12 cellular contexts compared by ENCODE assay signal in the genomic region with DNA sequence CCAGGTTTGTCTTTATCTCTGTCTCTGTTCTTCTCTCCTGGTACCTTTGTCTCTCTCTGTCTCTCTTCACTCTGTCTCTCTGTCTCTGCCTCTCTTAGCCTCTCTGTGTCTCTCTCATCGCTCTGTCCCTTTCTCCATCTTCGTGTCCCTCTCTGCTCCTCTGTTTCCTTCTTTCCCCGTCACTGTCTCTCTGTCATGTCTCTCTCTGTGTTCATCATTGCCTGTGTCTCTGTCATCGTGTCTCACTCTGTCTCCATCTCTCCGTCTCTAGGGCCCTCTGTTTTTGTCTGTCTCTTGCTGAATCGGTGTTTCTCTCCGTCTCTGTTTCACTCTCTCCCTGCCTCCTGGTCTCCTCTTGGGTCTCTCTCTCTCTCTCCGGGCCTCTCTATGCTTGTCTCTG. TPM values are rescaled to one million over a fixed set of nuclear protein-coding genes. Genes with fewer than 3 reads are reported as not detected.
A peak's percentile ranks its signal among the peaks of the same experiment; 100 is the strongest.
DNase-seq lines count a peak whose midpoint lies in the region; ATAC-seq and TF ChIP-seq lines count a peak whose summit lies in the region.
"Had no signal": no experiment of that assay in that cellular context is flagged by ENCODE, and none has a peak within 500 bp of the region (broad histone marks: within the 10 kb centered on the region; RNA-seq: fewer than 3 reads in every experiment).

No MANE protein-coding gene starts in this region.

- peak overlapping the region; percentile 42 for H3K4me3 Mint-ChIP-seq in natural killer cell treated with Interleukin-12 subunit alpha and Interleukin-12 subunit beta and Interleukin-15 and Interleukin-18, amount 100 ng/mL, for 72 hours
- no peak overlapping the region for H3K4me3 Mint-ChIP-seq in natural killer cell
- H3K4me3 Mint-ChIP-seq in type B pancreatic cell = peak overlapping the region; percentile 23
- H3K4me3 Mint-ChIP-seq: mesothelial cell of epicardium had no signal

- peaks cover under 1 to 22% of the 10 kb centered on the region in 2 donors for H3K27me3 Mint-ChIP-seq in natural killer cell treated with Interleukin-12 subunit alpha and Interleukin-12 subunit beta and Interleukin-15 and Interleukin-18, amount 100 ng/mL, for 72 hours
- H3K27me3 Mint-ChIP-seq in natural killer cell (ENCODE audit: low read depth in 2 of 2) = peaks cover 32 to 33% of the 10 kb centered on the region in 2 donors
- peaks cover 5% of the 10 kb centered on the region for H3K27me3 Mint-ChIP-seq in type B pancreatic cell

- peaks cover 40 to 58% of the 10 kb centered on the region in 2 donors for H3K4me1 Mint-ChIP-seq in natural killer cell treated with Interleukin-12 subunit alpha and Interleukin-12 subunit beta and Interleukin-15 and Interleukin-18, amount 100 ng/mL, for 72 hours (ENCODE audit: low read depth in 2 of 2)
- H3K4me1 Mint-ChIP-seq in natural killer cell = peaks cover 0 to 15% of the 10 kb centered on the region in 2 donors
- peaks cover 27% of the 10 kb centered on the region for H3K4me1 Mint-ChIP-seq in type B pancreatic cell (ENCODE audit: unreplicated experiment)

- peak overlapping the region; percentile 13 to 80 for H3K27ac Mint-ChIP-seq in natural killer cell treated with Interleukin-12 subunit alpha and Interleukin-12 subunit beta and Interleukin-15 and Interleukin-18, amount 100 ng/mL, for 72 hours
- no peak overlapping the region for H3K27ac Mint-ChIP-seq in natural killer cell
- peak overlapping the region; percentile 82 for H3K27ac Mint-ChIP-seq in type B pancreatic cell
- H3K27ac Mint-ChIP-seq: mesothelial cell of epicardium had no signal

- TF ChIP-seq CTCF in natural killer cell (IDR thresholded peaks at IDR 0.05) (no peak), RWPE2 (IDR thresholded peaks at IDR 0.05; ENCODE audit: poor library complexity, severe bottlenecking) (no peak), type B pancreatic cell (conservative IDR thresholded peaks at IDR 0.05) (no peak)

- no peak for DNase-seq in natural killer cell treated with Interleukin-12 subunit alpha and Interleukin-12 subunit beta and Interleukin-15 and Interleukin-18, amount 100 ng/mL, for 72 hours (ENCODE audit: low spot score)
- DNase-seq in natural killer cell (no peak), RWPE2 (ENCODE audit: low spot score) (no peak), type B pancreatic cell (ENCODE audit: extremely low spot score, unreplicated experiment) (no peak), DMS153 (lab: John Stamatoyannopoulos, UW) (no peak)
- DNase-seq in effector memory CD4-positive, alpha-beta T cell = no peak
- DNase-seq: NCI-H1694 treated with DMSO at 0.1 percent for 48 hours had no signal

- no peaks in the 10 kb centered on the region for H3K9me3 ChIP-seq in RWPE2 (ENCODE audit: severe bottlenecking)
- H3K9me3 ChIP-seq in effector memory CD4-positive, alpha-beta T cell (ENCODE audit: control insufficient read depth, low read length) = no peaks in the 10 kb centered on the region
- H3K9me3 ChIP-seq: psoas muscle had no signal

- no peaks in the 10 kb centered on the region for H3K27me3 ChIP-seq in RWPE2 (ENCODE audit: insufficient read depth, poor library complexity, severe bottlenecking)
- no peaks in the 10 kb centered on the region for H3K27me3 ChIP-seq in effector memory CD4-positive, alpha-beta T cell (replicated peaks; ENCODE audit: control insufficient read depth, insufficient read depth, low read length, poor library complexity, severe bottlenecking)

- peaks cover 35% of the 10 kb centered on the region for H3K4me1 ChIP-seq in RWPE2 (ENCODE audit: insufficient read depth, poor library complexity, severe bottlenecking)
- H3K4me1 ChIP-seq in effector memory CD4-positive, alpha-beta T cell (ENCODE audit: control insufficient read depth, insufficient read depth, low read length, poor library complexity, severe bottlenecking) = peaks cover 45% of the 10 kb centered on the region
- H3K4me1 ChIP-seq: psoas muscle had no signal

- peak overlapping the region; percentile 90 for H3K27ac ChIP-seq in RWPE2 (ENCODE audit: poor library complexity, severe bottlenecking)
- H3K27ac ChIP-seq in effector memory CD4-positive, alpha-beta T cell (ENCODE audit: insufficient read depth, low read length, poor library complexity, severe bottlenecking) = peak overlapping the region; percentile 71
- H3K27ac ChIP-seq: psoas muscle had no signal

- H3K36me3 ChIP-seq in RWPE2 (ENCODE audit: low read depth) = no peaks in the 10 kb centered on the region
- H3K36me3 ChIP-seq in effector memory CD4-positive, alpha-beta T cell (ENCODE audit: control insufficient read depth, insufficient read depth, low read length) = no peaks in the 10 kb centered on the region

- ATAC-seq in natural killer cell treated with Interleukin-12 subunit alpha and Interleukin-12 subunit beta and Interleukin-15 and Interleukin-18, amount 100 ng/mL, for 72 hours = no peak
- ATAC-seq in natural killer cell = no peak
- ATAC-seq in RWPE2 (ENCODE audit: low read depth) = no peak
- no peak for ATAC-seq in SK-N-SH treated with all-trans-retinoic acid at 6 μM for 48 hours
- ATAC-seq in HG02970 (IDR thresholded peaks at IDR 0.05; ENCODE audit: low FRiP score, unreplicated experiment) = no peak

- intact Hi-C loops in natural killer cell (cut with micrococcal nuclease) = no loop called here

- no peaks in the 10 kb centered on the region for H3K9me3 Mint-ChIP-seq in natural killer cell treated with Interleukin-12 subunit alpha and Interleukin-12 subunit beta and Interleukin-15 and Interleukin-18, amount 100 ng/mL, for 72 hours
- H3K9me3 Mint-ChIP-seq in natural killer cell = no peaks in the 10 kb centered on the region
- no peaks in the 10 kb centered on the region for H3K9me3 Mint-ChIP-seq in type B pancreatic cell
- H3K9me3 Mint-ChIP-seq: mesothelial cell of epicardium had no signal

- no peaks in the 10 kb centered on the region for H3K36me3 Mint-ChIP-seq in natural killer cell treated with Interleukin-12 subunit alpha and Interleukin-12 subunit beta and Interleukin-15 and Interleukin-18, amount 100 ng/mL, for 72 hours
- H3K36me3 Mint-ChIP-seq in natural killer cell (no peaks in the 10 kb centered on the region), type B pancreatic cell (no peaks in the 10 kb centered on the region)
- H3K36me3 Mint-ChIP-seq: mesothelial cell of epicardium had no signal

- no peak overlapping the region for H3K4me3 ChIP-seq in RWPE2 (ENCODE audit: severe bottlenecking)
- H3K4me3 ChIP-seq in effector memory CD4-positive, alpha-beta T cell (ENCODE audit: insufficient read depth, low read depth, low read length, poor library complexity, severe bottlenecking) = no peak overlapping the region
- H3K4me3 ChIP-seq: coronary artery, psoas muscle had no signal

TF ChIP-seq in SK-N-SH treated with all-trans-retinoic acid at 6 μM for 48 hours, 23 proteins besides CTCF, POLR2A, EP300 and RAD21:
- TF ChIP-seq ZNF70 (CRISPR knock-in tag; IDR thresholded peaks at IDR 0.05) = no peak
TF ChIP-seq in SK-N-SH treated with all-trans-retinoic acid at 6 μM for 48 hours: peak in this region for 0.

RNA-seq across cellular contexts. Expression of gene KCNN4, which starts 2.9 kb away (rescaled TPM):
- total RNA-seq in natural killer cell treated with Interleukin-12 subunit alpha and Interleukin-12 subunit beta and Interleukin-15 and Interleukin-18, amount 100 ng/mL, for 72 hours = 100 to 1,000 TPM in 1 of 2 donors, 10 to 100 TPM in 1; 99.4 to 107 TPM
- total RNA-seq in natural killer cell (1 to 10 TPM in 2 of 3 donors, under 1 TPM in 1; 0.72 to 7.1 (median 1.4) TPM), type B pancreatic cell (ENCODE audit: low replicate concordance) (1.6 and 7.7 TPM in 2 replicates)

RNA-seq across cellular contexts. Expression of gene LYPD5, which starts 18.6 kb away (rescaled TPM):
- total RNA-seq in natural killer cell treated with Interleukin-12 subunit alpha and Interleukin-12 subunit beta and Interleukin-15 and Interleukin-18, amount 100 ng/mL, for 72 hours = under 1 TPM in 1 of 2 donors, not detected in 1; 0.29 TPM
- total RNA-seq in natural killer cell = not detected
- total RNA-seq in type B pancreatic cell (ENCODE audit: low replicate concordance) = 0.85 and 3.9 TPM in 2 replicates

RNA-seq across cellular contexts. Expression of gene SMG9, which starts 28.9 kb away (rescaled TPM):
- total RNA-seq in natural killer cell treated with Interleukin-12 subunit alpha and Interleukin-12 subunit beta and Interleukin-15 and Interleukin-18, amount 100 ng/mL, for 72 hours = 100 to 1,000 TPM in 1 of 2 donors, 10 to 100 TPM in 1; 89.4 to 103 TPM
- total RNA-seq in natural killer cell (10 to 100 TPM; 23.3 to 37.4 (median 28.3) TPM), type B pancreatic cell (ENCODE audit: low replicate concordance) (44.5 and 64.9 TPM in 2 replicates)

RNA-seq across cellular contexts. Expression of gene ZNF283, which starts 43.5 kb away (rescaled TPM):
- total RNA-seq in natural killer cell treated with Interleukin-12 subunit alpha and Interleukin-12 subunit beta and Interleukin-15 and Interleukin-18, amount 100 ng/mL, for 72 hours = 1 to 10 TPM; 7.2 to 8.3 TPM
- total RNA-seq in natural killer cell (1 to 10 TPM; 4.1 to 8.0 (median 7.1) TPM), type B pancreatic cell (ENCODE audit: low replicate concordance) (13.1 and 18.2 TPM in 2 replicates)

Comparison
In these comparisons a context has a peak if more than half of its experiments do, and no peak if none do; other contexts are left out.
1. H3K27ac Mint-ChIP-seq: peak in natural killer cell treated with Interleukin-12 subunit alpha and Interleukin-12 subunit beta and Interleukin-15 and Interleukin-18, amount 100 ng/mL, for 72 hours (2 of 2) and type B pancreatic cell (single experiment); none in natural killer cell (0 of 2).
2. RNA of gene KCNN4, which starts 2.9 kb away (total RNA-seq): 99.4 to 107 TPM in natural killer cell treated with Interleukin-12 subunit alpha and Interleukin-12 subunit beta and Interleukin-15 and Interleukin-18, amount 100 ng/mL, for 72 hours; 1.6 to 7.7 TPM in type B pancreatic cell and 0.72 to 7.1 TPM in natural killer cell; every median in the first group is over 10 times any median in the second.